8 cellular contexts compared by ENCODE assay signal in the genomic region with DNA sequence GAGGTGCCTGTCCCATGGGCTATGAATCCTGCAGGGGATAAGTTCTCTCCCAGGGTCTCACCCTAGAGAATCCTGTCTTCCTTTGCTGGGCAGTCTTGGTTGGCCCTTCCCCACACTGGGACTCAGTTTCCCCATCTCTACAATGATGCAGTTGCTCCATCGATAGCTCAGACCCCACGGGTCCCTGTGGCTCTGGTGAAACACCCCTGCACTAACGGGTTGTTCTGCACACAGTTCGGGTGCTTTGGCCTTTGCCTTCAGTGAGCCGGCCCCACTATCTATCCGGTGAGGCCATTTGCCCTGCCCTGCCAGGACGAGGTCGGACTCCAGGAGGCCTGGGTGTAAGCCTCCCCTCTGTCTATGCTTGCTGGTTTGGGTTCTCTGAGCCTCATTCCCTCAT.
"Had no signal": no experiment of that assay in that cellular context is flagged by ENCODE, and none has a peak within 500 bp of the region (broad histone marks: within the 10 kb centered on the region; RNA-seq: fewer than 3 reads in every experiment).

No MANE protein-coding gene starts in this region.

- H3K27ac Mint-ChIP-seq: GM23338, H9 had no signal

- H3K4me3 Mint-ChIP-seq: GM23338, H9 had no signal

- FAIRE-seq: H1, H54, HTR-8/SVneo, K562 had no signal

- H3K9me3 Mint-ChIP-seq: GM23338, H9 had no signal

- ATAC-seq: GM23338, K562 had no signal

- DNase-seq: H9, HCEC 1CT, IMR-90 had no signal

- H3K4me3 ChIP-seq: GM23338, K562 had no signal
